8 cellular contexts compared by ENCODE assay signal in the genomic region with DNA sequence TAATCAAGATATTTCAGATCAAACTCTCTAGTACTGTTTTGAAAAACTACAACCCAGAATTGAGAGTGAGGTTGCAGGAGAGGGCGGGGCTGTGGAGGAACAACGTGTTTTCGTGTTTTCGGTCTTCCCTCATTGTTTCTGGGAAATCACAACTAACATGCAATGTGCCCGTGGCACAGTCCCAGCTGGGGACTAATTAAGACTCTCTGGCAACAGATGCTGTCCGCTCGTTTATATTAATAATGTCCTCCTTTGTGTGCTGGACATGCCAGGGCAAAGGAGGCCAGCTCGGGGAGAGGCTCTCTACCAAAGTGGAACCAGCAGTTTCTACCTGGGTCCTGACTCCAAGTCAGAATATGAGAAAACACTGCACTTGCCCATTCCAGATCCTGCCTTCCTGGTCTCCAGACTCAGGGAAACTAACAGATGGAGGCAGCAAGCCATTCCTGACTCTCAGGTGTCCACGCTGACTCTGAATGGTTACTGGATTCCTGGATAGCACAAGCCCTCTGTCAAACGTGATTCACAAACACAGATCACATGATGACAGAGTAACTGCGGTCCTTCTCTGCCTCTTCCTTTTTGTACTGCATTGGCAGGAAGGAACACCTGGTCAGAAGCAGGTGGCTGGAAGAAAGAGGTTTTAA.
DNase-seq lines count a peak whose midpoint lies in the region; ATAC-seq and TF ChIP-seq lines count a peak whose summit lies in the region.

No MANE protein-coding gene starts in this region.

- no peak overlapping the region for H3K27ac ChIP-seq in SJCRH30

- ATAC-seq in omental fat pad (ENCODE audit: low FRiP score) (peak; percentile 36), GM19467 (IDR thresholded peaks at IDR 0.05; ENCODE audit: unreplicated experiment) (no peak)

- no peak for TF ChIP-seq CTCF in omental fat pad (IDR thresholded peaks at IDR 0.05)

- H3K9me3 ChIP-seq in SJCRH30 (replicated peaks): no peaks in the 10 kb centered on the region

- no peak overlapping the region for H3K4me3 ChIP-seq in SJCRH30

- peak; percentile 7 for DNase-seq in DMS79 treated with DMSO at 0.1 percent for 48 hours (lab: John Stamatoyannopoulos, UW)
- no peak for DNase-seq in DMS79 (lab: John Stamatoyannopoulos, UW)
- peak; percentile 16 to 32 for DNase-seq in SJCRH30
- peak; percentile 53 for DNase-seq in central memory CD4-positive, alpha-beta T cell
- no peak for DNase-seq in omental fat pad (ENCODE audit: low spot score)
- no peak for DNase-seq in cerebellar nuclear complex (lab: John Stamatoyannopoulos, UW)
- DNase-seq in NCI-H446 treated with DMSO at 0.1 percent for 48 hours (lab: John Stamatoyannopoulos, UW): no peak

- H3K36me3 ChIP-seq in SJCRH30: no peaks in the 10 kb centered on the region

- H3K27me3 ChIP-seq in SJCRH30: no peaks in the 10 kb centered on the region

- no peaks in the 10 kb centered on the region for H3K4me1 ChIP-seq in SJCRH30

Comparison
In these comparisons a context has a peak if more than half of its experiments do, and no peak if none do; other contexts are left out.
1. DNase-seq: peak in DMS79 treated with DMSO at 0.1 percent for 48 hours (single experiment), SJCRH30 (2 of 2) and central memory CD4-positive, alpha-beta T cell (single experiment); none in DMS79 (single experiment), omental fat pad (single experiment), cerebellar nuclear complex (0 of 2) and NCI-H446 treated with DMSO at 0.1 percent for 48 hours (single experiment).